ENCODE assay signal across 19 cellular contexts in the genomic region with DNA sequence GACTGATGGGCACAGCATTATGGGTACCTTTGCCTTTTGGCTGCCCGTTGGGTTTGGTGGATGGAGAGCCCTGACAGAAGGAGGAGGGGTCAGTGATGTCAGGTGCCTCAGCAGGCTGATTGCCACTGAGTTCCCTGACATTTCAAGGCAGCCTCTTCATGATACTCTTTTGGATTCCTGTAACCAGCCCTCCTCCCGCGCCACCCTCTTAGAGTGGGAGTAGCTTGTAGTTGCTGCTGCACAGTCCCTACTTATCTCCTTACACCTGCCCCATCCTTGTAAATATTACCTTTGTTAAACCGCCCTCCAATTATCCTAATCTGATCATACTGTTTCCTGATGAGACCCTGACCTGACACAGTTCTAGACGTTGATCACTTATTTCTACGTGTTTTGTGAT.
A peak's percentile ranks its signal among the peaks of the same experiment; 100 is the strongest.
DNase-seq lines count a peak whose midpoint lies in the region; TF ChIP-seq lines count a peak whose summit lies in the region.
"Had no signal": no experiment of that assay in that cellular context is flagged by ENCODE, and none has a peak within 500 bp of the region (broad histone marks: within the 10 kb centered on the region; RNA-seq: fewer than 3 reads in every experiment).

No MANE protein-coding gene starts in this region.

- TF ChIP-seq CTCF in HEK293 (tag by site-specific recombination; IDR thresholded peaks at IDR 0.05) (no peak), VCaP (conservative IDR thresholded peaks at IDR 0.05) (no peak)

- no peak overlapping the region for H3K4me3 ChIP-seq in HEK293 (ENCODE audit: low read depth, low read length)
- H3K4me3 ChIP-seq: A549; BLaER1 treated with 17β-estradiol and CSF1 and Interleukin-3, amounts not matched to agents 10 nM and 100 nM; GM12878 had no signal

- CTCF ChIA-PET in HEK293 (lab: Yijun Ruan, JAX), result interaction anchor here (1.2 kb wide), 1 partner anchor 45 kb away, joined by 7 read pairs; no protein-coding TSS in a partner anchor

- no peaks in the 10 kb centered on the region for H3K36me3 ChIP-seq in HEK293 (ENCODE audit: control insufficient read depth in 2 of 2, insufficient read depth in 1 of 2, low read length in 2 of 2)
- H3K36me3 ChIP-seq: BLaER1 treated with 17β-estradiol and CSF1 and Interleukin-3, amounts not matched to agents 10 nM and 100 nM had no signal

- H3K9me3 ChIP-seq in HEK293 (ENCODE audit: control insufficient read depth, insufficient read depth, low read depth, low read length), result no peaks in the 10 kb centered on the region
- H3K9me3 ChIP-seq: A549; BLaER1 treated with 17β-estradiol and CSF1 and Interleukin-3, amounts not matched to agents 10 nM and 100 nM; SK-N-SH had no signal

- no peak overlapping the region for H3K27ac ChIP-seq in HEK293 (ENCODE audit: extremely low read depth, low read depth, low read length)
- peak overlapping the region; percentile 39 for H3K27ac ChIP-seq in VCaP
- H3K27ac ChIP-seq: A549; BLaER1 treated with 17β-estradiol and CSF1 and Interleukin-3, amounts not matched to agents 10 nM and 100 nM; HL-60 had no signal

- DNase-seq in NCI-H1930 (lab: John Stamatoyannopoulos, UW) (peak; percentile 71 to 82), NCI-H69 (lab: John Stamatoyannopoulos, UW) (peak; percentile 36), SKM-1 treated with dmso at 0.1 percent for 144 hours (lab: John Stamatoyannopoulos, UW; ENCODE audit: unreplicated experiment) (no peak), NCI-H187 treated with DMSO at 0.1 percent for 48 hours (lab: John Stamatoyannopoulos, UW) (no peak)
- DNase-seq in activated CD8-positive, alpha-beta memory T cell treated with anti-CD3 and anti-CD28 coated beads, Interleukin-2, amount 50 U/mL, for 48 hours, result no peak
- DNase-seq: AML-193; CD4-positive, alpha-beta T cell; NCI-H1092; NCI-H187; NCI-H345; NCI-H524 treated with DMSO at 0.1 percent for 48 hours; SK-N-SH; T-helper 2 cell had no signal

- POLR2A ChIA-PET in HEK293 (lab: Yijun Ruan, JAX), result no interaction called here

- no peaks in the 10 kb centered on the region for H3K4me1 ChIP-seq in HEK293 (ENCODE audit: control insufficient read depth, insufficient read depth, low read length)
- H3K4me1 ChIP-seq: A549 had no signal

TF ChIP-seq in HEK293, 187 proteins besides CTCF, POLR2A, EP300 and RAD21:
- TF ChIP-seq ZBTB8A (tag by site-specific recombination; IDR thresholded peaks at IDR 0.05) (no peak), ZNF626 (tag by site-specific recombination; IDR thresholded peaks at IDR 0.05) (no peak), EGR2 (tag by site-specific recombination; IDR thresholded peaks at IDR 0.05; ENCODE audit: low read depth) (0 out of 2 replicates have a peak, but pooled peaks have one; percentile 34), ZNF146 (tag by site-specific recombination; IDR thresholded peaks at IDR 0.05) (no peak), ZNF404 (tag by site-specific recombination; IDR thresholded peaks at IDR 0.05) (no peak), FEZF1 (tag by site-specific recombination; IDR thresholded peaks at IDR 0.05) (peak; percentile 32)
- TF ChIP-seq, protein P1, sequence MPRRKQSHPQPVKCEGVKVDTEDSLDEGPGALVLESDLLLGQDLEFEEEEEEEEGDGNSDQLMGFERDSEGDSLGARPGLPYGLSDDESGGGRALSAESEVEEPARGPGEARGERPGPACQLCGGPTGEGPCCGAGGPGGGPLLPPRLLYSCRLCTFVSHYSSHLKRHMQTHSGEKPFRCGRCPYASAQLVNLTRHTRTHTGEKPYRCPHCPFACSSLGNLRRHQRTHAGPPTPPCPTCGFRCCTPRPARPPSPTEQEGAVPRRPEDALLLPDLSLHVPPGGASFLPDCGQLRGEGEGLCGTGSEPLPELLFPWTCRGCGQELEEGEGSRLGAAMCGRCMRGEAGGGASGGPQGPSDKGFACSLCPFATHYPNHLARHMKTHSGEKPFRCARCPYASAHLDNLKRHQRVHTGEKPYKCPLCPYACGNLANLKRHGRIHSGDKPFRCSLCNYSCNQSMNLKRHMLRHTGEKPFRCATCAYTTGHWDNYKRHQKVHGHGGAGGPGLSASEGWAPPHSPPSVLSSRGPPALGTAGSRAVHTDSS (tag by site-specific recombination; IDR thresholded peaks at IDR 0.05), result no peak
- TF ChIP-seq, protein P2, sequence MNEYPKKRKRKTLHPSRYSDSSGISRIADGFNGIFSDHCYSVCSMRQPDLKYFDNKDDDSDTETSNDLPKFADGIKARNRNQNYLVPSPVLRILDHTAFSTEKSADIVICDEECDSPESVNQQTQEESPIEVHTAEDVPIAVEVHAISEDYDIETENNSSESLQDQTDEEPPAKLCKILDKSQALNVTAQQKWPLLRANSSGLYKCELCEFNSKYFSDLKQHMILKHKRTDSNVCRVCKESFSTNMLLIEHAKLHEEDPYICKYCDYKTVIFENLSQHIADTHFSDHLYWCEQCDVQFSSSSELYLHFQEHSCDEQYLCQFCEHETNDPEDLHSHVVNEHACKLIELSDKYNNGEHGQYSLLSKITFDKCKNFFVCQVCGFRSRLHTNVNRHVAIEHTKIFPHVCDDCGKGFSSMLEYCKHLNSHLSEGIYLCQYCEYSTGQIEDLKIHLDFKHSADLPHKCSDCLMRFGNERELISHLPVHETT (tag by site-specific recombination; IDR thresholded peaks at IDR 0.05), result no peak
- TF ChIP-seq, protein P3, sequence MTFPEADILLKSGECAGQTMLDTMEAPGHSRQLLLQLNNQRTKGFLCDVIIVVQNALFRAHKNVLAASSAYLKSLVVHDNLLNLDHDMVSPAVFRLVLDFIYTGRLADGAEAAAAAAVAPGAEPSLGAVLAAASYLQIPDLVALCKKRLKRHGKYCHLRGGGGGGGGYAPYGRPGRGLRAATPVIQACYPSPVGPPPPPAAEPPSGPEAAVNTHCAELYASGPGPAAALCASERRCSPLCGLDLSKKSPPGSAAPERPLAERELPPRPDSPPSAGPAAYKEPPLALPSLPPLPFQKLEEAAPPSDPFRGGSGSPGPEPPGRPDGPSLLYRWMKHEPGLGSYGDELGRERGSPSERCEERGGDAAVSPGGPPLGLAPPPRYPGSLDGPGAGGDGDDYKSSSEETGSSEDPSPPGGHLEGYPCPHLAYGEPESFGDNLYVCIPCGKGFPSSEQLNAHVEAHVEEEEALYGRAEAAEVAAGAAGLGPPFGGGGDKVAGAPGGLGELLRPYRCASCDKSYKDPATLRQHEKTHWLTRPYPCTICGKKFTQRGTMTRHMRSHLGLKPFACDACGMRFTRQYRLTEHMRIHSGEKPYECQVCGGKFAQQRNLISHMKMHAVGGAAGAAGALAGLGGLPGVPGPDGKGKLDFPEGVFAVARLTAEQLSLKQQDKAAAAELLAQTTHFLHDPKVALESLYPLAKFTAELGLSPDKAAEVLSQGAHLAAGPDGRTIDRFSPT (tag by site-specific recombination; IDR thresholded peaks at IDR 0.05), result no peak
TF ChIP-seq in HEK293: peak in this region for 2.

Comparison
In these comparisons a context has a peak if more than half of its experiments do, and no peak if none do; other contexts are left out.
1. DNase-seq: peak in NCI-H1930 (2 of 2) and NCI-H69 (single experiment); none in activated CD8-positive, alpha-beta memory T cell treated with anti-CD3 and anti-CD28 coated beads, Interleukin-2, amount 50 U/mL, for 48 hours (single experiment), SKM-1 treated with dmso at 0.1 percent for 144 hours (single experiment) and NCI-H187 treated with DMSO at 0.1 percent for 48 hours (single experiment).